ENCODE assay signal across 18 cellular contexts in the genomic region with DNA sequence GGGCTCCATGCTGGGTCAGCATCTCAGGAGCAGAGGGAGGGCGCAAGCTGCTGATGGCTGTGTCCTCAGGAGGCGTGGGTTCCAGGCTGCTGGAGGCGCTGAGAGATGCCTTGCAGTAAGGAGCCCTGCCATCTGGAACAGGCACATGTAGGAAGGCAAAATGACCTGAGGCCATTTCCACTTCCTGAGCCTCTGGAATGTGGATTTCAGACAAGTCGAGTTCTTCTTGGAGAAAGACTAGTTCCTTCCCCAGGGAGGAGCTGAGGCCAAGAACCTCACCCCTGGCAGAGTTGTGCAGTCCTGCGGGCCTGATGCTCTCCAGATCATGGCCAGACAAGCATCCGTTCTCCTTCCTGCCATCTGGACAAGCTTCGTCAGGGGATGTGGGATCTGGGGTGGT. TPM values are rescaled to one million over a fixed set of nuclear protein-coding genes. Genes with fewer than 3 reads are reported as not detected.
DNase-seq lines count a peak whose midpoint lies in the region; ATAC-seq, FAIRE-seq and TF ChIP-seq lines count a peak whose summit lies in the region.
"Had no signal": no experiment of that assay in that cellular context is flagged by ENCODE, and none has a peak within 500 bp of the region (broad histone marks: within the 10 kb centered on the region; RNA-seq: fewer than 3 reads in every experiment).

No MANE protein-coding gene starts in this region.

- H3K4me2 ChIP-seq in HepG2 (ENCODE audit: low read depth, low read length) = no peak overlapping the region
- peak overlapping the region; percentile 47 for H3K4me2 ChIP-seq in keratinocyte (ENCODE audit: control insufficient read depth, extremely low read depth, insufficient read depth, low read depth, low read length)

- H3K4me1 ChIP-seq in liver (ENCODE audit: control insufficient read depth in 4 of 4, insufficient read depth in 4 of 4, low read length in 3 of 4) (peaks cover 0 to 9% (median 2%) of the 10 kb centered on the region in 4 donors), HepG2 (ENCODE audit: insufficient read depth, low read length) (peaks cover 16% of the 10 kb centered on the region), keratinocyte (ENCODE audit: control insufficient read depth, extremely low read depth, insufficient read depth, low read length) (peaks cover 44% of the 10 kb centered on the region)
- H3K4me1 ChIP-seq: breast epithelium, parathyroid adenoma had no signal

- DNase-seq in HepG2 (ENCODE audit: low spot score) = no peak
- peak; percentile 52 for DNase-seq in epithelial cell of esophagus (ENCODE audit: low read depth)
- peak; percentile 67 for DNase-seq in keratinocyte (ENCODE audit: low read depth, low spot score)
- DNase-seq in hippocampal formation (lab: John Stamatoyannopoulos, UW) = no peak
- no peak for DNase-seq in mesothelial cell of epicardium (ENCODE audit: low spot score in 2 of 2, unreplicated experiment in 2 of 2)
- no peak for DNase-seq in ACHN
- DNase-seq: activated naive CD4-positive, alpha-beta T cell treated with Interleukin-2 at 50 U/mL for 16 hours; effector CD8-positive, alpha-beta T cell; KBM-7; NCI-H1417 treated with DMSO at 0.1 percent for 48 hours; NCI-H2227 treated with DMSO at 0.1 percent for 48 hours; SHP77; stimulated activated naive B cell treated with anti-CD40 and anti-IgM and Interleukin-4, amounts not matched to agents 10 μg/mL and 1 μg/mL and 100 μg/mL, for 72 hours; T-helper 17 cell had no signal

- no peak overlapping the region for H3K4me3 ChIP-seq in liver (ENCODE audit: low read depth in 1 of 3, low read length in 3 of 3)
- no peak overlapping the region for H3K4me3 ChIP-seq in HepG2 (replicated peaks in 1 of 3; ENCODE audit: insufficient read depth in 1 of 3, low read depth in 2 of 3, low read length in 3 of 3)
- H3K4me3 ChIP-seq in epithelial cell of esophagus (ENCODE audit: low read length) = no peak overlapping the region
- H3K4me3 ChIP-seq in keratinocyte (ENCODE audit: control insufficient read depth in 2 of 3, extremely low read depth in 1 of 3, insufficient read depth in 2 of 3, low read depth in 1 of 3, low read length in 3 of 3) = no peak overlapping the region
- H3K4me3 ChIP-seq: breast epithelium had no signal

- WGBS in liver = 87% methylated on average over 7 of the region's 7 CpGs
- 100% methylated on average over 2 of the region's 7 CpGs for WGBS in HepG2 (ENCODE audit: low lambda C conversion rate)

- H3K4me3 Mint-ChIP-seq in mesothelial cell of epicardium = no peak overlapping the region
- H3K4me3 Mint-ChIP-seq: stimulated activated naive B cell treated with anti-CD40 and anti-IgM and Interleukin-4, amounts not matched to agents 10 μg/mL and 1 μg/mL and 100 μg/mL, for 72 hours; T-helper 17 cell had no signal

- no peak overlapping the region for H3K27ac ChIP-seq in liver (ENCODE audit: low read depth in 1 of 2, low read length in 2 of 2)
- no peak overlapping the region for H3K27ac ChIP-seq in HepG2 (ENCODE audit: extremely low read length, insufficient read depth, low read length)
- H3K27ac ChIP-seq in keratinocyte (ENCODE audit: control insufficient read depth, insufficient read depth, low read length) = peak overlapping the region; percentile 53
- H3K27ac ChIP-seq: breast epithelium, parathyroid adenoma had no signal

- no peaks in the 10 kb centered on the region for H3K79me2 ChIP-seq in HepG2 (ENCODE audit: insufficient read depth, low read length)
- H3K79me2 ChIP-seq in keratinocyte (ENCODE audit: control insufficient read depth, insufficient read depth, low read length) = no peaks in the 10 kb centered on the region
- H3K79me2 ChIP-seq: parathyroid adenoma had no signal

- POLR2A ChIA-PET in HepG2 (lab: Yijun Ruan, JAX) = no interaction called here

- dilution Hi-C loops in keratinocyte (cut with MboI; ENCODE audit: extremely low pct_ligation_motif_present, low sequenced_read_pairs) = no loop called here

- TF ChIP-seq CTCF in liver (IDR thresholded peaks at IDR 0.05; ENCODE audit: low read depth, low read length, missing input control) = no peak
- no peak for TF ChIP-seq CTCF in HepG2 (CRISPR knock-in tag; IDR thresholded peaks at IDR 0.05)
- no peak for TF ChIP-seq CTCF in epithelial cell of esophagus (IDR thresholded peaks at IDR 0.05; ENCODE audit: insufficient read depth, low read depth, low read length, missing control alignments)
- TF ChIP-seq CTCF in keratinocyte (optimal IDR thresholded peaks at IDR 0.05 in 1 of 3, IDR thresholded peaks at IDR 0.05 in 1 of 3, conservative IDR thresholded peaks at IDR 0.05 in 1 of 3; ENCODE audit: extremely low read depth in 1 of 3, insufficient read depth in 2 of 3, low read length in 3 of 3) = no peak
- no peak for TF ChIP-seq CTCF in mesothelial cell of epicardium (IDR thresholded peaks at IDR 0.05; ENCODE audit: unreplicated experiment)

- peaks cover 10 to 71% (median 51%) of the 10 kb centered on the region in 4 donors for H3K36me3 ChIP-seq in liver (ENCODE audit: control insufficient read depth in 4 of 4, insufficient read depth in 3 of 4, low read depth in 1 of 4, low read length in 3 of 4)
- peaks cover 32 to 77% of the 10 kb centered on the region in 2 experiments for H3K36me3 ChIP-seq in HepG2 (replicated peaks in 1 of 2; ENCODE audit: control insufficient read depth in 1 of 2, insufficient read depth in 2 of 2, low read length in 2 of 2)
- peaks cover 12 to 70% of the 10 kb centered on the region in 2 experiments for H3K36me3 ChIP-seq in keratinocyte (ENCODE audit: control insufficient read depth in 2 of 2, extremely low read depth in 1 of 2, insufficient read depth in 2 of 2, low read length in 2 of 2)
- H3K36me3 ChIP-seq: breast epithelium had no signal

- H2AFZ ChIP-seq in HepG2 (ENCODE audit: low read length) (no peak overlapping the region), keratinocyte (ENCODE audit: control insufficient read depth, low read length) (no peak overlapping the region)
- H2AFZ ChIP-seq: parathyroid adenoma had no signal

- ATAC-seq in HepG2 = no peak
- ATAC-seq in GM18870 (IDR thresholded peaks at IDR 0.05; ENCODE audit: unreplicated experiment) = no peak
- ATAC-seq: stimulated activated naive B cell treated with anti-CD40 and anti-IgM and Interleukin-4, amounts not matched to agents 10 μg/mL and 1 μg/mL and 100 μg/mL, for 72 hours; T-helper 17 cell had no signal

- TF ChIP-seq POLR2A in HepG2 (IDR thresholded peaks at IDR 0.05; ENCODE audit: insufficient read depth in 1 of 2, low read depth in 2 of 2, low read length in 2 of 2) = no peak

- no peaks in the 10 kb centered on the region for H3K27me3 ChIP-seq in liver (ENCODE audit: control insufficient read depth in 4 of 4, insufficient read depth in 4 of 4, low read length in 3 of 4)
- no peaks in the 10 kb centered on the region for H3K27me3 ChIP-seq in HepG2 (ENCODE audit: control insufficient read depth in 1 of 2, insufficient read depth in 2 of 2, low read length in 2 of 2)
- H3K27me3 ChIP-seq in keratinocyte (ENCODE audit: control insufficient read depth, extremely low read depth, insufficient read depth, low read length) = no peaks in the 10 kb centered on the region
- H3K27me3 ChIP-seq: breast epithelium had no signal

- no peaks in the 10 kb centered on the region for H3K27me3 Mint-ChIP-seq in mesothelial cell of epicardium (ENCODE audit: low read depth)
- H3K27me3 Mint-ChIP-seq: stimulated activated naive B cell treated with anti-CD40 and anti-IgM and Interleukin-4, amounts not matched to agents 10 μg/mL and 1 μg/mL and 100 μg/mL, for 72 hours; T-helper 17 cell had no signal

- no peaks in the 10 kb centered on the region for H3K9me1 ChIP-seq in keratinocyte (ENCODE audit: control insufficient read depth, extremely low read depth, insufficient read depth, low read length)

- intact Hi-C loops in HepG2 (cut with micrococcal nuclease; ENCODE audit: unreplicated experiment) = no loop called here

- no peak overlapping the region for H3K27ac Mint-ChIP-seq in mesothelial cell of epicardium
- H3K27ac Mint-ChIP-seq: T-helper 17 cell had no signal

- BruUV-seq in HepG2 (replicated peaks; lab: Mats Ljungman, UMichigan) = no TSS peak

- H3K36me3 Mint-ChIP-seq in mesothelial cell of epicardium = peaks cover 40% of the 10 kb centered on the region

- TF ChIP-seq EP300 in HepG2 (IDR thresholded peaks at IDR 0.05; ENCODE audit: low read depth in 2 of 2, low read length in 2 of 2) (no peak), HepG2 (CRISPR knock-in tag; IDR thresholded peaks at IDR 0.05; ENCODE audit: borderline replicate concordance) (no peak)

- CTCF ChIA-PET in HepG2 (lab: Yijun Ruan, JAX; ENCODE audit: low intra/inter-chr PET ratio, low total read pairs) = no interaction called here

- TF ChIP-seq RAD21 in liver (IDR thresholded peaks at IDR 0.05) = no peak
- no peak for TF ChIP-seq RAD21 in HepG2 (CRISPR knock-in tag; IDR thresholded peaks at IDR 0.05)

- no peaks in the 10 kb centered on the region for H3K9me3 Mint-ChIP-seq in mesothelial cell of epicardium
- H3K9me3 Mint-ChIP-seq: stimulated activated naive B cell treated with anti-CD40 and anti-IgM and Interleukin-4, amounts not matched to agents 10 μg/mL and 1 μg/mL and 100 μg/mL, for 72 hours had no signal

- H3K9ac ChIP-seq in liver (ENCODE audit: low read depth in 1 of 2, low read length in 2 of 2) (no peak overlapping the region), HepG2 (ENCODE audit: insufficient read depth, low read depth, low read length) (no peak overlapping the region), keratinocyte (ENCODE audit: control insufficient read depth, extremely low read depth, insufficient read depth, low read length) (no peak overlapping the region)
- H3K9ac ChIP-seq: parathyroid adenoma had no signal

- peaks cover 4% of the 10 kb centered on the region for H4K20me1 ChIP-seq in HepG2 (ENCODE audit: insufficient read depth, low read length)
- no peaks in the 10 kb centered on the region for H4K20me1 ChIP-seq in keratinocyte (ENCODE audit: control insufficient read depth, extremely low read depth, insufficient read depth, low read length)

- no peak for FAIRE-seq in HepG2 (lab: Jason Lieb, UNC)
- FAIRE-seq in keratinocyte (lab: Jason Lieb, UNC) = peak; percentile 87

- H3K9me3 ChIP-seq in liver (ENCODE audit: control insufficient read depth in 4 of 4, low read length in 3 of 4) = no peaks in the 10 kb centered on the region
- no peaks in the 10 kb centered on the region for H3K9me3 ChIP-seq in HepG2 (ENCODE audit: low read length)
- no peaks in the 10 kb centered on the region for H3K9me3 ChIP-seq in keratinocyte (ENCODE audit: control insufficient read depth, low read depth, low read length)
- H3K9me3 ChIP-seq: breast epithelium had no signal

- H3K4me1 Mint-ChIP-seq in mesothelial cell of epicardium = no peaks in the 10 kb centered on the region

- in situ Hi-C loops in HepG2 (cut with HindIII; ENCODE audit: extremely low pct_ligation_motif_present, low pct_unique_long_range_greater_than_20kb) = loop anchor here (5.0 kb wide), 1 partner anchor 97 kb away; no protein-coding TSS in a partner anchor
- in situ Hi-C loops in ACHN (cut with HindIII; ENCODE audit: low pct_ligation_motif_present, low pct_unique_long_range_greater_than_20kb, low sequenced_read_pairs) = no loop called here

RNA-seq across cellular contexts. Expression of gene HPS4, which starts 19.3 kb away (rescaled TPM):
- total RNA-seq in liver = 10 to 100 TPM; 13.6 to 26.2 TPM
- 10 to 100 TPM in 1 of 2 donors, 1 to 10 TPM in 1; 5.4 to 11.6 TPM for polyA plus RNA-seq in liver
- total RNA-seq in HepG2 (2016; rRNA removed; fragmentation: Illumina TruSeq; extraction: Trizol) = 29.7 and 34.0 TPM in 2 replicates
- total RNA-seq in HepG2 (2016; cell fraction: cytosol; rRNA removed; fragmentation: Illumina TruSeq; extraction: Trizol; ENCODE audit: low read depth) = 6.1 and 12.7 TPM in 2 replicates
- 28.2 and 33.4 TPM in 2 replicates for total RNA-seq in HepG2 (2016; cell fraction: insoluble cytoplasmic fraction; rRNA removed; fragmentation: Illumina TruSeq; extraction: Trizol)
- total RNA-seq in HepG2 (2016; cell fraction: membrane; rRNA removed; fragmentation: Illumina TruSeq; extraction: Trizol) = 12.8 and 13.4 TPM in 2 replicates
- 47.5 and 51.3 TPM in 2 replicates for total RNA-seq in HepG2 (2016; cell fraction: nucleus; rRNA removed; fragmentation: Illumina TruSeq; extraction: Trizol)
- polyA plus RNA-seq in HepG2 (2011; rRNA removed) = 27.4 and 28.0 TPM in 2 replicates
- 14.0 and 16.9 TPM in 2 replicates for polyA plus RNA-seq in HepG2 (2011; cell fraction: cytosol; rRNA removed)
- polyA plus RNA-seq in HepG2 (2011; cell fraction: nucleus; rRNA removed) = 114 and 121 TPM in 2 replicates
- 20.2 and 21.3 TPM in 2 replicates for polyA plus RNA-seq in HepG2 (2012)
- 2.0 TPM in 2 replicates for polyA plus RNA-seq in HepG2 (2016; cell fraction: cytosol; fragmentation: Illumina TruSeq; extraction: Trizol; ENCODE audit: low read depth)
- polyA plus RNA-seq in HepG2 (2016; cell fraction: insoluble cytoplasmic fraction; fragmentation: Illumina TruSeq; extraction: Trizol; ENCODE audit: low read depth) = 14.9 and 19.8 TPM in 2 replicates
- polyA plus RNA-seq in HepG2 (2016; cell fraction: membrane; fragmentation: Illumina TruSeq; extraction: Trizol; ENCODE audit: low read depth) = 4.4 and 5.3 TPM in 2 replicates
- 67.8 and 71.6 TPM in 2 replicates for polyA plus RNA-seq in HepG2 (2016; cell fraction: nucleus; fragmentation: Illumina TruSeq; extraction: Trizol; ENCODE audit: insufficient read depth, low read depth)
- polyA minus RNA-seq in HepG2 (2011; rRNA and poly(A)+ RNA removed; ENCODE audit: low replicate concordance) = 18.5 and 40.6 TPM in 2 replicates
- polyA minus RNA-seq in HepG2 (2011; cell fraction: cytosol; rRNA and poly(A)+ RNA removed) = 9.3 and 10.6 TPM in 2 replicates
- polyA minus RNA-seq in HepG2 (2011; cell fraction: nucleus; rRNA and poly(A)+ RNA removed) = 61.7 and 71.9 TPM in 2 replicates
- 15.3 to 21.5 TPM (median 21.3 TPM) in 3 replicates for polyA plus RNA-seq in keratinocyte
- polyA plus RNA-seq in keratinocyte (2011; ENCODE audit: low read depth) = 16.5 TPM
- polyA plus RNA-seq in keratinocyte (2011; cell fraction: cytosol; rRNA removed) = 16.2 and 18.5 TPM in 2 replicates
- 49.8 and 53.8 TPM in 2 replicates for polyA plus RNA-seq in keratinocyte (2011; cell fraction: nucleus; rRNA removed)
- 15.7 and 19.2 TPM in 2 replicates for polyA plus RNA-seq in keratinocyte (2012; ENCODE audit: low replicate concordance)
- polyA minus RNA-seq in keratinocyte = 15.9 to 45.2 TPM (median 27.2 TPM) in 3 replicates
- 21.3 TPM for polyA minus RNA-seq in keratinocyte (2011; cell fraction: cytosol; rRNA and poly(A)+ RNA removed)
- 23.3 and 29.4 TPM in 2 replicates for polyA minus RNA-seq in keratinocyte (2011; cell fraction: nucleus; rRNA and poly(A)+ RNA removed)
- 54.1 to 55.9 TPM (median 55.6 TPM) in 3 replicates for total RNA-seq in mesothelial cell of epicardium

RNA-seq across cellular contexts. Expression of gene SRRD, which starts 19.4 kb away (rescaled TPM):
- total RNA-seq in liver (10 to 100 TPM; 15.1 to 18.6 TPM), HepG2 (2016; rRNA removed; fragmentation: Illumina TruSeq; extraction: Trizol) (36.6 and 56.5 TPM in 2 replicates), mesothelial cell of epicardium (23.5 to 25.2 TPM (median 24.1 TPM) in 3 replicates)
- polyA plus RNA-seq in liver (10 to 100 TPM in 1 of 2 donors, 1 to 10 TPM in 1; 8.7 to 12.2 TPM), HepG2 (2011; rRNA removed) (21.8 and 22.8 TPM in 2 replicates), keratinocyte (30.2 to 45.0 TPM (median 33.0 TPM) in 3 replicates)
- total RNA-seq in HepG2 (2016; cell fraction: cytosol; rRNA removed; fragmentation: Illumina TruSeq; extraction: Trizol; ENCODE audit: low read depth) = 17.9 and 19.5 TPM in 2 replicates
- total RNA-seq in HepG2 (2016; cell fraction: insoluble cytoplasmic fraction; rRNA removed; fragmentation: Illumina TruSeq; extraction: Trizol) = 32.5 and 46.6 TPM in 2 replicates
- 41.5 and 47.4 TPM in 2 replicates for total RNA-seq in HepG2 (2016; cell fraction: membrane; rRNA removed; fragmentation: Illumina TruSeq; extraction: Trizol)
- 15.6 and 20.0 TPM in 2 replicates for total RNA-seq in HepG2 (2016; cell fraction: nucleus; rRNA removed; fragmentation: Illumina TruSeq; extraction: Trizol)
- 14.2 and 19.3 TPM in 2 replicates for polyA plus RNA-seq in HepG2 (2011; cell fraction: cytosol; rRNA removed)
- 6.5 and 12.7 TPM in 2 replicates for polyA plus RNA-seq in HepG2 (2011; cell fraction: nucleus; rRNA removed)
- polyA plus RNA-seq in HepG2 (2012) = 16.5 and 18.1 TPM in 2 replicates
- polyA plus RNA-seq in HepG2 (2016; cell fraction: cytosol; fragmentation: Illumina TruSeq; extraction: Trizol; ENCODE audit: low read depth) = 38.8 and 45.5 TPM in 2 replicates
- 54.6 and 54.9 TPM in 2 replicates for polyA plus RNA-seq in HepG2 (2016; cell fraction: insoluble cytoplasmic fraction; fragmentation: Illumina TruSeq; extraction: Trizol; ENCODE audit: low read depth)
- 41.2 and 47.5 TPM in 2 replicates for polyA plus RNA-seq in HepG2 (2016; cell fraction: membrane; fragmentation: Illumina TruSeq; extraction: Trizol; ENCODE audit: low read depth)
- 23.9 and 26.3 TPM in 2 replicates for polyA plus RNA-seq in HepG2 (2016; cell fraction: nucleus; fragmentation: Illumina TruSeq; extraction: Trizol; ENCODE audit: insufficient read depth, low read depth)
- 13.6 and 15.2 TPM in 2 replicates for polyA minus RNA-seq in HepG2 (2011; rRNA and poly(A)+ RNA removed; ENCODE audit: low replicate concordance)
- polyA minus RNA-seq in HepG2 (2011; cell fraction: cytosol; rRNA and poly(A)+ RNA removed) = 8.6 and 10.8 TPM in 2 replicates
- polyA minus RNA-seq in HepG2 (2011; cell fraction: nucleus; rRNA and poly(A)+ RNA removed) = 14.0 and 18.3 TPM in 2 replicates
- 38.3 TPM for polyA plus RNA-seq in keratinocyte (2011; ENCODE audit: low read depth)
- 31.4 and 54.5 TPM in 2 replicates for polyA plus RNA-seq in keratinocyte (2011; cell fraction: cytosol; rRNA removed)
- polyA plus RNA-seq in keratinocyte (2011; cell fraction: nucleus; rRNA removed) = 19.2 and 23.8 TPM in 2 replicates
- polyA plus RNA-seq in keratinocyte (2012; ENCODE audit: low replicate concordance) = 17.3 and 20.6 TPM in 2 replicates
- polyA minus RNA-seq in keratinocyte = 9.2 to 21.2 TPM (median 20.3 TPM) in 3 replicates
- 6.5 TPM for polyA minus RNA-seq in keratinocyte (2011; cell fraction: cytosol; rRNA and poly(A)+ RNA removed)
- 3.2 and 8.7 TPM in 2 replicates for polyA minus RNA-seq in keratinocyte (2011; cell fraction: nucleus; rRNA and poly(A)+ RNA removed)

RNA-seq across cellular contexts. Expression of gene ASPHD2, which starts 35.3 kb away (rescaled TPM):
- total RNA-seq in liver = under 1 TPM; 0.17 to 0.47 TPM
- under 1 TPM; 0.12 to 0.19 TPM for polyA plus RNA-seq in liver
- 0.04 TPM in 1 of 2 replicates, not detected in the other for total RNA-seq in HepG2 (2016; rRNA removed; fragmentation: Illumina TruSeq; extraction: Trizol)
- not detected in 2 replicates for total RNA-seq in HepG2 (2016; cell fraction: cytosol; rRNA removed; fragmentation: Illumina TruSeq; extraction: Trizol; ENCODE audit: low read depth)
- total RNA-seq in HepG2 (2016; cell fraction: insoluble cytoplasmic fraction; rRNA removed; fragmentation: Illumina TruSeq; extraction: Trizol) = 0.06 TPM in 1 of 2 replicates, not detected in the other
- 0.06 TPM in 1 of 2 replicates, not detected in the other for total RNA-seq in HepG2 (2016; cell fraction: membrane; rRNA removed; fragmentation: Illumina TruSeq; extraction: Trizol)
- 0.09 TPM in 1 of 2 replicates, not detected in the other for total RNA-seq in HepG2 (2016; cell fraction: nucleus; rRNA removed; fragmentation: Illumina TruSeq; extraction: Trizol)
- 0.04 TPM in 2 replicates for polyA plus RNA-seq in HepG2 (2011; rRNA removed)
- 0.03 and 0.04 TPM in 2 replicates for polyA plus RNA-seq in HepG2 (2011; cell fraction: cytosol; rRNA removed)
- polyA plus RNA-seq in HepG2 (2011; cell fraction: nucleus; rRNA removed) = 0.05 TPM in 2 replicates
- 0.13 and 0.28 TPM in 2 replicates for polyA plus RNA-seq in HepG2 (2012)
- polyA plus RNA-seq in HepG2 (2016; cell fraction: cytosol; fragmentation: Illumina TruSeq; extraction: Trizol; ENCODE audit: low read depth) = 0.03 TPM in 1 of 2 replicates, not detected in the other
- polyA plus RNA-seq in HepG2 (2016; cell fraction: insoluble cytoplasmic fraction; fragmentation: Illumina TruSeq; extraction: Trizol; ENCODE audit: low read depth) = not detected in 2 replicates
- polyA plus RNA-seq in HepG2 (2016; cell fraction: membrane; fragmentation: Illumina TruSeq; extraction: Trizol; ENCODE audit: low read depth) = not detected in 2 replicates
- not detected in 2 replicates for polyA plus RNA-seq in HepG2 (2016; cell fraction: nucleus; fragmentation: Illumina TruSeq; extraction: Trizol; ENCODE audit: insufficient read depth, low read depth)
- 0.05 TPM in 1 of 2 replicates, not detected in the other for polyA minus RNA-seq in HepG2 (2011; rRNA and poly(A)+ RNA removed; ENCODE audit: low replicate concordance)
- not detected in 2 replicates for polyA minus RNA-seq in HepG2 (2011; cell fraction: cytosol; rRNA and poly(A)+ RNA removed)
- polyA minus RNA-seq in HepG2 (2011; cell fraction: nucleus; rRNA and poly(A)+ RNA removed) = not detected in 2 replicates
- polyA plus RNA-seq in keratinocyte = 3.5 to 4.6 TPM (median 3.6 TPM) in 3 replicates
- 1.6 TPM for polyA plus RNA-seq in keratinocyte (2011; ENCODE audit: low read depth)
- polyA plus RNA-seq in keratinocyte (2011; cell fraction: cytosol; rRNA removed) = 3.0 and 3.3 TPM in 2 replicates
- polyA plus RNA-seq in keratinocyte (2011; cell fraction: nucleus; rRNA removed) = 4.5 and 5.3 TPM in 2 replicates
- polyA plus RNA-seq in keratinocyte (2012; ENCODE audit: low replicate concordance) = 4.7 and 5.2 TPM in 2 replicates
- 4.0 to 7.9 TPM (median 4.2 TPM) in 3 replicates for polyA minus RNA-seq in keratinocyte
- 7.1 TPM for polyA minus RNA-seq in keratinocyte (2011; cell fraction: cytosol; rRNA and poly(A)+ RNA removed)
- polyA minus RNA-seq in keratinocyte (2011; cell fraction: nucleus; rRNA and poly(A)+ RNA removed) = 4.0 TPM in 2 replicates
- 1.9 to 2.6 TPM (median 2.5 TPM) in 3 replicates for total RNA-seq in mesothelial cell of epicardium

RNA-seq across cellular contexts. Expression of gene TFIP11, which starts 48.0 kb away (rescaled TPM):
- total RNA-seq in liver (10 to 100 TPM; 27.8 to 31.7 TPM), HepG2 (2016; rRNA removed; fragmentation: Illumina TruSeq; extraction: Trizol) (20.8 and 22.8 TPM in 2 replicates), mesothelial cell of epicardium (36.4 to 39.3 TPM (median 37.9 TPM) in 3 replicates)
- polyA plus RNA-seq in liver (10 to 100 TPM; 14.3 to 21.3 TPM), HepG2 (2011; rRNA removed) (15.4 and 18.4 TPM in 2 replicates), keratinocyte (25.7 to 30.3 TPM (median 28.6 TPM) in 3 replicates)
- total RNA-seq in HepG2 (2016; cell fraction: cytosol; rRNA removed; fragmentation: Illumina TruSeq; extraction: Trizol; ENCODE audit: low read depth) = 2.5 and 2.8 TPM in 2 replicates
- total RNA-seq in HepG2 (2016; cell fraction: insoluble cytoplasmic fraction; rRNA removed; fragmentation: Illumina TruSeq; extraction: Trizol) = 20.2 and 22.6 TPM in 2 replicates
- total RNA-seq in HepG2 (2016; cell fraction: membrane; rRNA removed; fragmentation: Illumina TruSeq; extraction: Trizol) = 4.9 and 5.7 TPM in 2 replicates
- total RNA-seq in HepG2 (2016; cell fraction: nucleus; rRNA removed; fragmentation: Illumina TruSeq; extraction: Trizol) = 17.0 and 24.6 TPM in 2 replicates
- polyA plus RNA-seq in HepG2 (2011; cell fraction: cytosol; rRNA removed) = 11.9 and 14.9 TPM in 2 replicates
- 19.7 and 24.6 TPM in 2 replicates for polyA plus RNA-seq in HepG2 (2011; cell fraction: nucleus; rRNA removed)
- 11.8 and 16.2 TPM in 2 replicates for polyA plus RNA-seq in HepG2 (2012)
- polyA plus RNA-seq in HepG2 (2016; cell fraction: cytosol; fragmentation: Illumina TruSeq; extraction: Trizol; ENCODE audit: low read depth) = 0.94 and 1.1 TPM in 2 replicates
- polyA plus RNA-seq in HepG2 (2016; cell fraction: insoluble cytoplasmic fraction; fragmentation: Illumina TruSeq; extraction: Trizol; ENCODE audit: low read depth) = 16.1 and 16.3 TPM in 2 replicates
- polyA plus RNA-seq in HepG2 (2016; cell fraction: membrane; fragmentation: Illumina TruSeq; extraction: Trizol; ENCODE audit: low read depth) = 1.7 and 2.2 TPM in 2 replicates
- polyA plus RNA-seq in HepG2 (2016; cell fraction: nucleus; fragmentation: Illumina TruSeq; extraction: Trizol; ENCODE audit: insufficient read depth, low read depth) = 22.2 and 27.8 TPM in 2 replicates
- 32.9 and 35.2 TPM in 2 replicates for polyA minus RNA-seq in HepG2 (2011; rRNA and poly(A)+ RNA removed; ENCODE audit: low replicate concordance)
- 11.9 and 15.1 TPM in 2 replicates for polyA minus RNA-seq in HepG2 (2011; cell fraction: cytosol; rRNA and poly(A)+ RNA removed)
- polyA minus RNA-seq in HepG2 (2011; cell fraction: nucleus; rRNA and poly(A)+ RNA removed) = 30.3 and 31.2 TPM in 2 replicates
- 26.2 TPM for polyA plus RNA-seq in keratinocyte (2011; ENCODE audit: low read depth)
- polyA plus RNA-seq in keratinocyte (2011; cell fraction: cytosol; rRNA removed) = 18.3 and 19.1 TPM in 2 replicates
- 40.4 and 47.8 TPM in 2 replicates for polyA plus RNA-seq in keratinocyte (2011; cell fraction: nucleus; rRNA removed)
- polyA plus RNA-seq in keratinocyte (2012; ENCODE audit: low replicate concordance) = 18.9 and 25.1 TPM in 2 replicates
- polyA minus RNA-seq in keratinocyte = 33.6 to 59.6 TPM (median 36.2 TPM) in 3 replicates
- polyA minus RNA-seq in keratinocyte (2011; cell fraction: cytosol; rRNA and poly(A)+ RNA removed) = 39.5 TPM
- 23.4 and 26.6 TPM in 2 replicates for polyA minus RNA-seq in keratinocyte (2011; cell fraction: nucleus; rRNA and poly(A)+ RNA removed)

Comparison
In these comparisons a context has a peak if more than half of its experiments do, and no peak if none do; other contexts are left out.
1. DNase-seq: peak in epithelial cell of esophagus (single experiment) and keratinocyte (single experiment); none in HepG2 (single experiment), hippocampal formation (0 of 2), mesothelial cell of epicardium (0 of 2) and ACHN (single experiment).